Comparison of ENCODE assay signal across 8 cellular contexts in genomic region chrX:137194164-137194563, GRCh38.
DNase-seq lines count a peak whose midpoint lies in the region; ATAC-seq lines count a peak whose summit lies in the region.

No MANE protein-coding gene starts in this region.

- no peak overlapping the region for H3K4me3 Mint-ChIP-seq in activated T-cell treated with anti-CD3 and anti-CD28 coated beads, Interleukin-2, amount 50 U/mL, for 24 hours

- no peak overlapping the region for H3K27ac Mint-ChIP-seq in activated T-cell treated with anti-CD3 and anti-CD28 coated beads, Interleukin-2, amount 50 U/mL, for 24 hours

- no peaks in the 10 kb centered on the region for H3K4me1 Mint-ChIP-seq in activated T-cell treated with anti-CD3 and anti-CD28 coated beads, Interleukin-2, amount 50 U/mL, for 24 hours (ENCODE audit: low read depth)

- H3K27me3 Mint-ChIP-seq in activated T-cell treated with anti-CD3 and anti-CD28 coated beads, Interleukin-2, amount 50 U/mL, for 24 hours, result peaks cover 40% of the 10 kb centered on the region

- H3K36me3 Mint-ChIP-seq in activated T-cell treated with anti-CD3 and anti-CD28 coated beads, Interleukin-2, amount 50 U/mL, for 24 hours (ENCODE audit: low read depth), result no peaks in the 10 kb centered on the region

- peak; percentile 68 for ATAC-seq in GM19395 (IDR thresholded peaks at IDR 0.05; ENCODE audit: unreplicated experiment)
- ATAC-seq in left lobe of liver, result peak; percentile 82
- ATAC-seq in esophagus mucosa, result no peak

- no peaks in the 10 kb centered on the region for H3K9me3 Mint-ChIP-seq in activated T-cell treated with anti-CD3 and anti-CD28 coated beads, Interleukin-2, amount 50 U/mL, for 24 hours

- DNase-seq in DMS 273 (lab: John Stamatoyannopoulos, UW; ENCODE audit: unreplicated experiment), result peak; percentile 82
- DNase-seq in MV-4-11 (lab: John Stamatoyannopoulos, UW), result peak; percentile 1
- peak; percentile 31 for DNase-seq in activated T-cell treated with anti-CD3 and anti-CD28 coated beads, Interleukin-2, amount 50 U/mL, for 24 hours
- peak; percentile 40 for DNase-seq in left lobe of liver (ENCODE audit: low spot score)
- DNase-seq in occipital lobe (lab: John Stamatoyannopoulos, UW), result no peak
- DNase-seq in activated CD8-positive, alpha-beta memory T cell treated with anti-CD3 and anti-CD28 coated beads, Interleukin-2, amount 50 U/mL, for 48 hours, result no peak

Comparison
In these comparisons a context has a peak if more than half of its experiments do, and no peak if none do; other contexts are left out.
1. DNase-seq: peak in DMS 273 (single experiment), MV-4-11 (single experiment), activated T-cell treated with anti-CD3 and anti-CD28 coated beads, Interleukin-2, amount 50 U/mL, for 24 hours (single experiment) and left lobe of liver (single experiment); none in occipital lobe (single experiment) and activated CD8-positive, alpha-beta memory T cell treated with anti-CD3 and anti-CD28 coated beads, Interleukin-2, amount 50 U/mL, for 48 hours (single experiment).